ENCODE assay signal across 11 cellular contexts in genomic region chr12:131927110-131928079, GRCh38. TPM values are rescaled to one million over a fixed set of nuclear protein-coding genes. Genes with fewer than 3 reads are reported as not detected.
A peak's percentile ranks its signal among the peaks of the same experiment; 100 is the strongest.
DNase-seq lines count a peak whose midpoint lies in the region; ATAC-seq lines count a peak whose summit lies in the region.
"Had no signal": no experiment of that assay in that cellular context is flagged by ENCODE, and none has a peak within 500 bp of the region (broad histone marks: within the 10 kb centered on the region; RNA-seq: fewer than 3 reads in every experiment).

No MANE protein-coding gene starts in this region.

- H3K27ac Mint-ChIP-seq in activated naive CD4-positive, alpha-beta T cell treated with anti-CD3 and anti-CD28 coated beads, Interleukin-2, amount 10 ng/mL, durations not matched to agents 7 days and 5 days: peak overlapping the region; percentile 88
- H3K27ac Mint-ChIP-seq in T-cell: peak overlapping the region in 1 of 2 donors; percentile 81
- H3K27ac Mint-ChIP-seq in stimulated activated effector memory CD8-positive, alpha-beta T cell treated with anti-CD3 and anti-CD28 coated beads, Interleukin-12 subunit alpha, Interleukin-12 subunit beta, amount 100 ng/mL, for 72 hours: peak overlapping the region; percentile 95

- peaks cover 5% of the 10 kb centered on the region for H3K27me3 ChIP-seq in iPS-20b (ENCODE audit: insufficient read depth, low read length)
- H3K27me3 ChIP-seq: heart right ventricle had no signal

- peak overlapping the region; percentile 72; the same call in 1 of the 2 replicates for H3K4me3 ChIP-seq in iPS-20b (ENCODE audit: low read length)

- peaks cover 10% of the 10 kb centered on the region for H3K36me3 Mint-ChIP-seq in activated naive CD4-positive, alpha-beta T cell treated with anti-CD3 and anti-CD28 coated beads, Interleukin-2, amount 10 ng/mL, durations not matched to agents 7 days and 5 days
- peaks cover 5% of the 10 kb centered on the region for H3K36me3 Mint-ChIP-seq in T-cell
- H3K36me3 Mint-ChIP-seq in stimulated activated effector memory CD8-positive, alpha-beta T cell treated with anti-CD3 and anti-CD28 coated beads, Interleukin-12 subunit alpha, Interleukin-12 subunit beta, amount 100 ng/mL, for 72 hours: peaks cover 33% of the 10 kb centered on the region

- H3K9me3 ChIP-seq in iPS-20b (ENCODE audit: insufficient read depth, low read depth, low read length): no peaks in the 10 kb centered on the region
- H3K9me3 ChIP-seq: heart right ventricle had no signal

- CTCF ChIA-PET in activated naive CD4-positive, alpha-beta T cell treated with anti-CD3 and anti-CD28 coated beads, Interleukin-2, amount 10 ng/mL, durations not matched to agents 7 days and 5 days (lab: Charles Lee): no interaction called here
- CTCF ChIA-PET in T-cell (lab: Charles Lee): no interaction called here

- peaks cover 31% of the 10 kb centered on the region for H3K4me1 Mint-ChIP-seq in activated naive CD4-positive, alpha-beta T cell treated with anti-CD3 and anti-CD28 coated beads, Interleukin-2, amount 10 ng/mL, durations not matched to agents 7 days and 5 days
- peaks cover 14 to 30% (median 19%) of the 10 kb centered on the region in 3 donors for H3K4me1 Mint-ChIP-seq in T-cell
- H3K4me1 Mint-ChIP-seq in stimulated activated effector memory CD8-positive, alpha-beta T cell treated with anti-CD3 and anti-CD28 coated beads, Interleukin-12 subunit alpha, Interleukin-12 subunit beta, amount 100 ng/mL, for 72 hours: peaks cover 23% of the 10 kb centered on the region

- H3K27me3 Mint-ChIP-seq in activated naive CD4-positive, alpha-beta T cell treated with anti-CD3 and anti-CD28 coated beads, Interleukin-2, amount 10 ng/mL, durations not matched to agents 7 days and 5 days: peaks cover 7% of the 10 kb centered on the region
- no peaks in the 10 kb centered on the region for H3K27me3 Mint-ChIP-seq in T-cell

- POLR2A ChIA-PET in T-cell (lab: Charles Lee): no interaction called here

- H3K9ac ChIP-seq in iPS-20b (ENCODE audit: low read depth, low read length): peak overlapping the region; percentile 68; the same call in 1 of the 2 replicates

- DNase-seq in activated naive CD4-positive, alpha-beta T cell treated with anti-CD3 and anti-CD28 coated beads, Interleukin-2, amount 10 ng/mL, durations not matched to agents 7 days and 5 days: no peak
- DNase-seq in activated naive CD4-positive, alpha-beta T cell treated with anti-CD3 and anti-CD28 coated beads, Interleukin-2, amount 50 U/mL, for 16 hours: no peak
- DNase-seq in T-cell (no peak), NOMO-1 treated with DMSO at 0.1 percent for 48 hours (lab: John Stamatoyannopoulos, UW; ENCODE audit: unreplicated experiment) (no peak), cerebellar cortex (ENCODE audit: low spot score) (no peak)
- DNase-seq in stimulated activated effector memory CD8-positive, alpha-beta T cell treated with anti-CD3 and anti-CD28 coated beads, Interleukin-12 subunit alpha, Interleukin-12 subunit beta, amount 100 ng/mL, for 72 hours (ENCODE audit: low spot score in 2 of 2): no peak
- DNase-seq: heart right ventricle, NCI-H1048, T1000 had no signal

- peaks cover 3% of the 10 kb centered on the region; the same call in 1 of the 2 replicates for H3K4me1 ChIP-seq in iPS-20b (ENCODE audit: insufficient read depth, low read length)

- no peak overlapping the region for H3K27ac ChIP-seq in iPS-20b (ENCODE audit: low read length)

- ATAC-seq in T-cell (replicated peaks in 1 of 4) (no peak), GM19397 (IDR thresholded peaks at IDR 0.05; ENCODE audit: unreplicated experiment) (no peak)
- ATAC-seq in stimulated activated effector memory CD8-positive, alpha-beta T cell treated with anti-CD3 and anti-CD28 coated beads, Interleukin-12 subunit alpha, Interleukin-12 subunit beta, amount 100 ng/mL, for 72 hours: no peak

- peaks cover 21% of the 10 kb centered on the region for H3K36me3 ChIP-seq in iPS-20b (ENCODE audit: insufficient read depth, low read depth, low read length)

- no peaks in the 10 kb centered on the region for H3K9me3 Mint-ChIP-seq in activated naive CD4-positive, alpha-beta T cell treated with anti-CD3 and anti-CD28 coated beads, Interleukin-2, amount 10 ng/mL, durations not matched to agents 7 days and 5 days
- no peaks in the 10 kb centered on the region for H3K9me3 Mint-ChIP-seq in T-cell
- H3K9me3 Mint-ChIP-seq in stimulated activated effector memory CD8-positive, alpha-beta T cell treated with anti-CD3 and anti-CD28 coated beads, Interleukin-12 subunit alpha, Interleukin-12 subunit beta, amount 100 ng/mL, for 72 hours: no peaks in the 10 kb centered on the region

- H3K4me3 Mint-ChIP-seq in activated naive CD4-positive, alpha-beta T cell treated with anti-CD3 and anti-CD28 coated beads, Interleukin-2, amount 10 ng/mL, durations not matched to agents 7 days and 5 days: peak overlapping the region; percentile 96
- peak overlapping the region; percentile 91 to 99 (median 94) for H3K4me3 Mint-ChIP-seq in T-cell
- H3K4me3 Mint-ChIP-seq in stimulated activated effector memory CD8-positive, alpha-beta T cell treated with anti-CD3 and anti-CD28 coated beads, Interleukin-12 subunit alpha, Interleukin-12 subunit beta, amount 100 ng/mL, for 72 hours: peak overlapping the region; percentile 95

RNA-seq across cellular contexts. Expression of gene PUS1, which starts 1.7 kb away (rescaled TPM):
- 10 to 100 TPM; 27.8 to 71.4 (median 66.5) TPM for total RNA-seq in T-cell

RNA-seq across cellular contexts. Expression of gene EP400, which starts 22.3 kb away (rescaled TPM):
- total RNA-seq in T-cell: 10 to 100 TPM; 75.7 to 84.3 (median 79.2) TPM

RNA-seq across cellular contexts. Expression of gene ULK1, which starts 33.0 kb away (rescaled TPM):
- 10 to 100 TPM; 53.3 to 89.6 (median 57.8) TPM for total RNA-seq in T-cell
